ENCODE assay signal across 8 cellular contexts in the genomic region with DNA sequence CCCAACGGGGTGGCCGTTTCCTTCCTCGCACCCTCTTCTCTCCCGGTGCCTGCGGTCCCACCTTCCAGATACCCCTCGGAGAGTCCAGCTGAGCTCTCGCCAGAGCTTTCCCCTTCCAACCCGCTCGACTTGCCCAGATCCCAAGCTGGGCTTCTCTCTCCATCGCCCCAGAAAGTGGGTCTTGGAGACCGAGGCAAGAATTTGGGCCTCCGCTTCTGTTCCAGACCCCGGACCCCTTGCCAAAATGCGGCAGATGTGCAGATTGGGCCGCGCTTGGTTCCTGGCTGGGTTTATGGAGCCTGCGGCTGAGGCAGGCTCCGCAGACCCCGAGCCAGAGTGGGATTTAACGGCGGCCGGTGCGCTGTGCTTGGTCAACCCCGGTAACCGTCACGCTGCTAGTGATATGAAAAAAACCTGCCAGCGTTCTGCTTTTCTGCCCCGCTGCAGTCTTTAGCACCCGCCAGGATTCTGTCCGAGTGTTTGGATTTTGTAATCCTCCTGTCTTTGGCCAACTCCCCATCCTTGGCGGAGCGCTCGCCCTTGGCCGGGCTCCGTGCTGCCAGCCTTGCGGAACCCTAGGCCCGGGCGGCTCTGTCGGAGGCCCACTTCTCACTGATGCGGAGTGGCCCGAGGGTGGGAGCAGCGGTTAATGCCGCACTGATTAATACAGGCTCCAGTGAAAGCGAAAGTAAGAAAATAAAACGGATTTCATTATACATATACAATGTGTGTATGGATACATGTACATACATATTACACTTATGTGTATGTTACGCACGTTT. TPM values are rescaled to one million over a fixed set of nuclear protein-coding genes. Genes with fewer than 3 reads are reported as not detected.
DNase-seq lines count a peak whose midpoint lies in the region; ATAC-seq and TF ChIP-seq lines count a peak whose summit lies in the region.

No MANE protein-coding gene starts in this region.

- H3K27me3 ChIP-seq in SJCRH30: no peaks in the 10 kb centered on the region; the same call in none of the 2 replicates
- H3K27me3 ChIP-seq in left ventricle myocardium inferior (ENCODE audit: low read depth): peaks cover 56% of the 10 kb centered on the region
- H3K27me3 ChIP-seq in psoas muscle (ENCODE audit: insufficient read depth in 3 of 3, low read length in 2 of 3): peaks cover 0 to 49% (median 5%) of the 10 kb centered on the region in 3 donors

- ATAC-seq in HG03159 (IDR thresholded peaks at IDR 0.05; ENCODE audit: unreplicated experiment) (peak; percentile 30), psoas muscle (peak; percentile 57 to 85 (median 66)), HG02571 (IDR thresholded peaks at IDR 0.05; ENCODE audit: unreplicated experiment) (no peak), GM19452 (IDR thresholded peaks at IDR 0.05; ENCODE audit: unreplicated experiment) (no peak)

- 1 to 3% (median 1%) methylated on average over 44 to 47 of the region's 47 CpGs for WGBS in adipose tissue, 3 donors
- 1 to 2% (median 2%) methylated on average over 37 to 47 of the region's 47 CpGs for WGBS in psoas muscle, 3 donors

- H3K9me3 ChIP-seq in SJCRH30 (replicated peaks) (peaks cover 7% of the 10 kb centered on the region), left ventricle myocardium inferior (replicated peaks) (peaks cover 17% of the 10 kb centered on the region), psoas muscle (no peaks in the 10 kb centered on the region)

- peak overlapping the region; percentile 68 for H3K27ac ChIP-seq in SJCRH30
- H3K27ac ChIP-seq in adipose tissue (ENCODE audit: low read depth, low read length): peak overlapping the region; percentile 98
- H3K27ac ChIP-seq in left ventricle myocardium inferior (replicated peaks): peak overlapping the region; percentile 98
- H3K27ac ChIP-seq in psoas muscle: peak overlapping the region; percentile 81

- intact Hi-C loops in left ventricle myocardium inferior (cut with micrococcal nuclease): no loop called here
- intact Hi-C loops in psoas muscle (cut with DNase I): loop anchor here in 1 of 2 donors (5.0 kb wide), 1 partner anchor 62 kb away; no protein-coding TSS in a partner anchor

- H3K36me3 ChIP-seq in SJCRH30: no peaks in the 10 kb centered on the region
- H3K36me3 ChIP-seq in left ventricle myocardium inferior: peaks cover 7% of the 10 kb centered on the region
- H3K36me3 ChIP-seq in psoas muscle (ENCODE audit: insufficient read depth in 1 of 2, low read depth in 1 of 2): no peaks in the 10 kb centered on the region

- DNase-seq in Daoy (ENCODE audit: low read depth) (peak; percentile 73), SJCRH30 (peak; percentile 38 to 52), left ventricle myocardium inferior (peak; percentile 65), psoas muscle (peak; percentile 66 to 83)

- H3K4me1 ChIP-seq in SJCRH30 (no peaks in the 10 kb centered on the region), left ventricle myocardium inferior (peaks cover 50% of the 10 kb centered on the region), psoas muscle (peaks cover 3% of the 10 kb centered on the region)

- H3K4me3 ChIP-seq in SJCRH30 (peak overlapping the region; percentile 61), left ventricle myocardium inferior (peak overlapping the region; percentile 79), psoas muscle (peak overlapping the region; percentile 69)

- no peak for TF ChIP-seq CTCF in left ventricle myocardium inferior (IDR thresholded peaks at IDR 0.05; ENCODE audit: borderline replicate concordance)
- TF ChIP-seq CTCF in psoas muscle (IDR thresholded peaks at IDR 0.05): no peak

RNA-seq across cellular contexts. Expression of gene SLFN11, which starts 0.8 kb away (rescaled TPM):
- total RNA-seq in Daoy (2014; rRNA removed; shearing (Covaris generic)): 49.2 and 66.6 TPM in 2 replicates
- total RNA-seq in SJCRH30 (2014; rRNA removed; shearing (Covaris generic)): 16.5 and 18.6 TPM in 2 replicates
- polyA plus RNA-seq in adipose tissue (10 to 100 TPM in 2 of 3 donors, 1 to 10 TPM in 1; 1.2 to 32.2 (median 19.2) TPM), psoas muscle (1 to 10 TPM; 1.8 to 7.0 (median 3.4) TPM)
- total RNA-seq in left ventricle myocardium inferior (15.1 TPM), psoas muscle (10 to 100 TPM in 1 of 4 donors, 1 to 10 TPM in 3; 6.9 to 11.3 (median 8.8) TPM)

RNA-seq across cellular contexts. Expression of gene SLFN12, which starts 58.1 kb away (rescaled TPM):
- 21.4 and 24.3 TPM in 2 replicates for total RNA-seq in Daoy (2014; rRNA removed; shearing (Covaris generic))
- 16.3 and 19.0 TPM in 2 replicates for total RNA-seq in SJCRH30 (2014; rRNA removed; shearing (Covaris generic))
- polyA plus RNA-seq in adipose tissue (10 to 100 TPM in 1 of 3 donors, 1 to 10 TPM in 1, under 1 TPM in 1; 0.49 to 10.1 (median 4.4) TPM), psoas muscle (under 1 TPM; 0.34 to 0.92 (median 0.62) TPM)
- total RNA-seq in left ventricle myocardium inferior (3.7 TPM), psoas muscle (1 to 10 TPM; 1.3 to 3.8 (median 1.9) TPM)

Comparison
In these comparisons a context has a peak if more than half of its experiments do, and no peak if none do; other contexts are left out.
1. ATAC-seq: peak in HG03159 (single experiment) and psoas muscle (4 of 4); none in HG02571 (single experiment) and GM19452 (single experiment).
2. Peak in every context shown above with its lines, with median percentiles within 50 percentile points of each other: DNase-seq, H3K27ac ChIP-seq and H3K4me3 ChIP-seq.